ENCODE assay signal across 8 cellular contexts in the genomic region with DNA sequence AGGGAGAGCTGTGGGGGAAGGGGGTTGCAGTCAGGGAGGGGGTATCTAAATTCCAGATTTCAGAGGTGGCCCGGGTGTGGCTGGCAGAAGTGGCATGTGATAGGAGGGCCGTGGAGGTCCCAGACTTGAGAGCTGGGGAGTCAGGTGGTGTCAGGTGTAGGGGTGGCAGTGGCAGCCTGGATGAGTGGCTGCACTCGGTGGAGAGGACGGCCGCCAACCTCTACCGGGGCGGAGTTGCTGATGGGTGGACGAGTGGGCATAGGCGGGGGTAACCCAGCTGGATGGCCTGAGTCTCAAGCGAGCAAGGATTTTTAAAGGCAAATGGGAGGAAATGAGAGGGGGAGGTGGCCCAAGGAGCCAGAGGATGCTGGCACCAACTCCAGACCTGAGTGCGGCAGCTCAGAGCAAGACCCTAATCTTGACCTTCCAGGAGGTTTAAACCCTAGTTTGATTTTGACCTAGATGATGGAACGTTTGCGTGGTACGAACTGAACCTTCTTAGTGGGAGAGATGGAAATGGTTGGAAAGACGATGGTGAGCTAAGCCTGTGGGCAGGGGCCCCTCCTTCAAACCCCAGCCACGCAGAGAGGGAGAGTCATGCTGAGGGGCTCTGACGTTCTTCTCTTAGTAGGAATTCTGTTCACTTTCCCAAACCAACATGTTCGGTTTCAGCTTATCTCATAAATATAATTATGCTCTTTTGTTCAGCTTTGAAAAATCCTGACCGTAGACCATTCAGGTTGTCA. TPM values are rescaled to one million over a fixed set of nuclear protein-coding genes. Genes with fewer than 3 reads are reported as not detected.
DNase-seq lines count a peak whose midpoint lies in the region; ATAC-seq, FAIRE-seq and TF ChIP-seq lines count a peak whose summit lies in the region.
"Had no signal": no experiment of that assay in that cellular context is flagged by ENCODE, and none has a peak within 500 bp of the region (broad histone marks: within the 10 kb centered on the region; RNA-seq: fewer than 3 reads in every experiment).

No MANE protein-coding gene starts in this region.

- ATAC-seq in GM12878 (no peak; the same call in 2 of the 3 replicates), HG02970 (IDR thresholded peaks at IDR 0.05; ENCODE audit: low FRiP score, unreplicated experiment) (no peak)

- H3K36me3 Mint-ChIP-seq in HFFc6 (ENCODE audit: low read depth): peaks cover 12% of the 10 kb centered on the region

- H3K23ac ChIP-seq in mesenchymal stem cell (ENCODE audit: low read length in 2 of 2): no peak overlapping the region

- H3K9ac ChIP-seq in GM12878 (ENCODE audit: control insufficient read depth, insufficient read depth, low read length): no peak overlapping the region
- H3K9ac ChIP-seq in mesenchymal stem cell (ENCODE audit: low read length): peak overlapping the region; percentile 74
- H3K9ac ChIP-seq in subcutaneous abdominal adipose tissue (ENCODE audit: low read length in 5 of 5): peak overlapping the region in 3 of 5 donors; percentile 32 to 50 (median 44)

- H3K79me2 ChIP-seq in GM12878 (ENCODE audit: control insufficient read depth, insufficient read depth, low read length): peaks cover 16% of the 10 kb centered on the region

- H3K27me3 ChIP-seq in GM12878 (replicated peaks in 1 of 2; ENCODE audit: control insufficient read depth in 2 of 2, insufficient read depth in 2 of 2, low read length in 1 of 2): no peaks in the 10 kb centered on the region
- H3K27me3 ChIP-seq in mesenchymal stem cell (ENCODE audit: control insufficient read depth in 1 of 2, insufficient read depth in 1 of 2, low read length in 2 of 2): no peaks in the 10 kb centered on the region
- no peaks in the 10 kb centered on the region for H3K27me3 ChIP-seq in subcutaneous abdominal adipose tissue (ENCODE audit: control insufficient read depth in 5 of 5, insufficient read depth in 4 of 5, low read length in 5 of 5)

- H3K4me3 Mint-ChIP-seq in HFFc6: no peak overlapping the region
- H3K4me3 Mint-ChIP-seq: T-helper 2 cell treated with Interferon-gamma antibody and Interleukin-4, amounts not matched to agents 5 μg/mL and 100 μg/mL, for 36 hours had no signal

- no peaks in the 10 kb centered on the region; the same call in 1 of the 2 replicates for H3K27me3 Mint-ChIP-seq in HFFc6 (ENCODE audit: insufficient read depth)

- peaks cover 22% of the 10 kb centered on the region for H3K4me1 ChIP-seq in GM12878 (ENCODE audit: control insufficient read depth, insufficient read depth, low read length)
- H3K4me1 ChIP-seq in mesenchymal stem cell (ENCODE audit: control insufficient read depth, insufficient read depth, low read depth, low read length): peaks cover 8% of the 10 kb centered on the region
- H3K4me1 ChIP-seq in subcutaneous abdominal adipose tissue (ENCODE audit: control insufficient read depth in 5 of 5, insufficient read depth in 5 of 5, low read length in 5 of 5): peaks cover 11 to 70% (median 57%) of the 10 kb centered on the region in 5 donors

- H3K4me2 ChIP-seq in GM12878 (ENCODE audit: control insufficient read depth, insufficient read depth): no peak overlapping the region
- no peak overlapping the region for H3K4me2 ChIP-seq in mesenchymal stem cell (ENCODE audit: low read length, poor library complexity, severe bottlenecking)

- H2BK12ac ChIP-seq in mesenchymal stem cell (ENCODE audit: low read length in 2 of 2): peak overlapping the region; percentile 28 to 29

- H3K18ac ChIP-seq in mesenchymal stem cell (ENCODE audit: low read depth in 1 of 2, low read length in 2 of 2): peak overlapping the region in 1 of 2 experiments; percentile 11

- H3K9me3 ChIP-seq in GM12878 (replicated peaks; ENCODE audit: control insufficient read depth, insufficient read depth, low read length): no peaks in the 10 kb centered on the region; the same call in 2 of the 3 replicates
- no peaks in the 10 kb centered on the region for H3K9me3 ChIP-seq in mesenchymal stem cell (ENCODE audit: control insufficient read depth, low read length)
- H3K9me3 ChIP-seq in subcutaneous abdominal adipose tissue (ENCODE audit: control insufficient read depth in 5 of 5, low read length in 5 of 5): no peaks in the 10 kb centered on the region

- RAD21 ChIA-PET in GM12878 (lab: Charles Lee; ENCODE audit: unreplicated experiment): interaction anchor here (0.6 to 3.7 kb wide), 25 partner anchors 11 to 225 kb away, joined by 3 to 34 read pairs (median 4); a partner anchor contains a TSS

- H2AK5ac ChIP-seq in mesenchymal stem cell (ENCODE audit: low read length, severe bottlenecking): peak overlapping the region; percentile 68

- SMC1A ChIA-PET in GM12878 (lab: Charles Lee; ENCODE audit: uncharacterized antibody, unreplicated experiment): interaction anchor here (0.6 to 4.5 kb wide), 40 partner anchors 11 to 218 kb away, joined by 3 to 49 read pairs (median 5); a partner anchor contains a TSS

- no peak overlapping the region for H3K27ac ChIP-seq in GM12878 (ENCODE audit: control insufficient read depth, insufficient read depth)
- H3K27ac ChIP-seq in mesenchymal stem cell (ENCODE audit: low read length, poor library complexity, severe bottlenecking): no peak overlapping the region
- peak overlapping the region; percentile 92 for H3K27ac ChIP-seq in subcutaneous abdominal adipose tissue (ENCODE audit: low read depth, low read length)

- no peak for FAIRE-seq in GM12878 (lab: Jason Lieb, UNC)

- no peak for DNase-seq in HFFc6
- DNase-seq in GM12878 (ENCODE audit: low read depth, low spot score): no peak
- no peak for DNase-seq in mesenchymal stem cell
- no peak for DNase-seq in NCI-H2227 treated with DMSO at 0.1 percent for 48 hours (lab: John Stamatoyannopoulos, UW)
- no peak for DNase-seq in Kasumi-1 (lab: John Stamatoyannopoulos, UW)

- H4K91ac ChIP-seq in mesenchymal stem cell (ENCODE audit: low read length): no peak overlapping the region

- peak overlapping the region in 1 of 2 experiments; percentile 31 for H3K4ac ChIP-seq in mesenchymal stem cell (ENCODE audit: low read depth in 1 of 2, low read length in 2 of 2)

- H3K4me1 Mint-ChIP-seq in HFFc6 (ENCODE audit: low read depth): peaks cover 74% of the 10 kb centered on the region

- CTCF ChIA-PET in GM12878 (lab: Yijun Ruan, JAX): interaction anchor here (0.7 to 6.2 kb wide), 51 partner anchors 8 to 1515 kb away, joined by 3 to 87 read pairs (median 5); a partner anchor contains a TSS

- intact Hi-C loops in GM12878 (cut with micrococcal nuclease; ENCODE audit: unreplicated experiment): loop anchor here (1.0 to 10.0 kb wide), 4 partner anchors 84 to 884 kb away; a partner anchor contains a TSS

- no peak for TF ChIP-seq POLR2A in GM12878 (IDR thresholded peaks at IDR 0.05; ENCODE audit: low read depth, low read length)

- no peak overlapping the region for H3K4me3 ChIP-seq in GM12878
- no peak overlapping the region for H3K4me3 ChIP-seq in mesenchymal stem cell (ENCODE audit: insufficient read depth in 1 of 2, low read depth in 1 of 2, low read length in 2 of 2)
- H3K4me3 ChIP-seq in subcutaneous abdominal adipose tissue (ENCODE audit: low read depth in 1 of 5, low read length in 5 of 5): no peak overlapping the region

- H3K9me3 Mint-ChIP-seq in HFFc6: no peaks in the 10 kb centered on the region
- H3K9me3 Mint-ChIP-seq: T-helper 2 cell treated with Interferon-gamma antibody and Interleukin-4, amounts not matched to agents 5 μg/mL and 100 μg/mL, for 36 hours had no signal

- H4K8ac ChIP-seq in mesenchymal stem cell (ENCODE audit: low read length): no peak overlapping the region

- no peak overlapping the region for H3K14ac ChIP-seq in mesenchymal stem cell (ENCODE audit: low read length in 2 of 2)

- H3K36me3 ChIP-seq in GM12878 (ENCODE audit: control insufficient read depth in 2 of 2, insufficient read depth in 2 of 2, low read length in 1 of 2): peaks cover 6 to 18% of the 10 kb centered on the region in 2 experiments
- peaks cover 7 to 31% of the 10 kb centered on the region in 2 experiments for H3K36me3 ChIP-seq in mesenchymal stem cell (ENCODE audit: control insufficient read depth in 1 of 2, insufficient read depth in 2 of 2, low read depth in 1 of 2, low read length in 2 of 2)
- peaks cover 0 to 13% (median 6%) of the 10 kb centered on the region in 5 donors for H3K36me3 ChIP-seq in subcutaneous abdominal adipose tissue (ENCODE audit: control insufficient read depth in 5 of 5, insufficient read depth in 5 of 5, low read length in 5 of 5)

- H2BK15ac ChIP-seq in mesenchymal stem cell (ENCODE audit: low read depth, poor library complexity, severe bottlenecking): no peak overlapping the region

- WGBS in GM12878 (ENCODE audit: insufficient coverage, insufficient replicate concordance, low lambda C conversion rate, missing lambda C conversion rate): 89% methylated on average over 19 of the region's 19 CpGs
- 89% methylated on average over 19 of the region's 19 CpGs for WGBS in mesenchymal stem cell

- peak overlapping the region; percentile 70 for H3K27ac Mint-ChIP-seq in HFFc6

- TF ChIP-seq EP300 in GM12878 (IDR thresholded peaks at IDR 0.05; ENCODE audit: borderline replicate concordance in 1 of 2, control insufficient read depth in 1 of 2, low read depth in 2 of 2, low read length in 2 of 2): no peak

- POLR2A ChIA-PET in GM12878 (lab: Charles Lee): interaction anchor here (0.6 to 1.5 kb wide), 7 partner anchors 13 to 96 kb away, joined by 3 to 9 read pairs (median 4); no protein-coding TSS in a partner anchor

- no peak overlapping the region for H2BK120ac ChIP-seq in mesenchymal stem cell (ENCODE audit: low read depth, low read length)

- BruUV-seq in GM12878 (replicated peaks; lab: Mats Ljungman, UMichigan): TSS peak; percentile 8

- no peaks in the 10 kb centered on the region for H4K20me1 ChIP-seq in GM12878 (ENCODE audit: control insufficient read depth, insufficient read depth)

- H2BK5ac ChIP-seq in mesenchymal stem cell (ENCODE audit: low read depth, low read length, poor library complexity, severe bottlenecking): no peak overlapping the region

- in situ Hi-C loops in GM12878 (cut with MboI): no loop called here

- no peak for TF ChIP-seq RAD21 in GM12878 (IDR thresholded peaks at IDR 0.05; ENCODE audit: insufficient read depth, low read depth, low read length)

- no peak overlapping the region for H2AFZ ChIP-seq in GM12878 (ENCODE audit: control insufficient read depth, low read depth, low read length)
- no peak overlapping the region for H2AFZ ChIP-seq in mesenchymal stem cell (ENCODE audit: low read depth, low read length)

- H3K79me1 ChIP-seq in mesenchymal stem cell (replicated peaks; ENCODE audit: low read length, poor library complexity, severe bottlenecking): peaks cover 36% of the 10 kb centered on the region

- no peak for TF ChIP-seq CTCF in HFFc6 (IDR thresholded peaks at IDR 0.05)
- TF ChIP-seq CTCF in GM12878 (IDR thresholded peaks at IDR 0.05 in 2 of 3, conservative IDR thresholded peaks at IDR 0.05 in 1 of 3; ENCODE audit: control insufficient read depth in 2 of 3, extremely low read depth in 1 of 3, insufficient read depth in 1 of 3, low read depth in 3 of 3, low read length in 3 of 3): no peak

RNA-seq across cellular contexts. Expression of a gene that starts 8.0 kb away (rescaled TPM):
- 10 to 100 TPM; 50.6 to 54.3 (median 52.3) TPM for total RNA-seq in HFFc6 (2021; fragmentation: NEBNext Ultra II Directional; extraction: Animal tissue kit (Norgen Biotek cat#: 25700))
- total RNA-seq in GM12878 (2013; cell fraction: nucleolus; rRNA removed): 76.4 and 80.8 TPM in 2 replicates
- total RNA-seq in GM12878 (2014; rRNA removed) (29.4 and 32.0 TPM in 2 replicates), GM12878 (2014; rRNA removed; fragmentation: Illumina TruSeq; extraction: Trizol) (20.6 and 22.2 TPM in 2 replicates), GM12878 (2021) (43.1 and 46.2 TPM in 2 replicates)
- polyA plus RNA-seq in GM12878 (2011; ENCODE audit: low read depth): 15.1 TPM
- polyA plus RNA-seq in GM12878 (2011; rRNA removed) (18.7 and 25.2 TPM in 2 replicates), GM12878 (2014; fragmentation: Illumina TruSeq; extraction: Trizol) (23.9 and 28.3 TPM in 2 replicates), GM12878 (2014; fragmentation: Nextera tagmentation; extraction: Ambion mirVana) (1 to 10 TPM; 6.6 to 6.7 TPM), GM12878 (2014; rRNA removed) (32.1 and 32.3 TPM in 2 replicates), GM12878 (2016; fragmentation: Nextera tagmentation; extraction: Ambion mirVana) (1 to 10 TPM; 7.2 to 9.8 TPM)
- polyA plus RNA-seq in GM12878 (2011; cell fraction: cytosol; rRNA removed): 22.7 and 26.2 TPM in 2 replicates
- 49.2 and 51.0 TPM in 2 replicates for polyA plus RNA-seq in GM12878 (2011; cell fraction: nucleus; rRNA removed)
- polyA plus RNA-seq in GM12878 (2012): 23.0 and 27.8 TPM in 2 replicates
- polyA minus RNA-seq in GM12878 (2011; rRNA and poly(A)+ RNA removed): 44.9 and 47.8 TPM in 2 replicates
- polyA minus RNA-seq in GM12878 (2011; cell fraction: cytosol; rRNA and poly(A)+ RNA removed): 14.8 and 17.8 TPM in 2 replicates
- 40.6 and 63.4 TPM in 2 replicates for polyA minus RNA-seq in GM12878 (2011; cell fraction: nucleus; rRNA and poly(A)+ RNA removed)
- 15.5 TPM for polyA plus RNA-seq in mesenchymal stem cell (2013, experiment 1 of 2)
- polyA plus RNA-seq in mesenchymal stem cell (2013, experiment 2 of 2): 15.9 TPM
